In the genomic region with DNA sequence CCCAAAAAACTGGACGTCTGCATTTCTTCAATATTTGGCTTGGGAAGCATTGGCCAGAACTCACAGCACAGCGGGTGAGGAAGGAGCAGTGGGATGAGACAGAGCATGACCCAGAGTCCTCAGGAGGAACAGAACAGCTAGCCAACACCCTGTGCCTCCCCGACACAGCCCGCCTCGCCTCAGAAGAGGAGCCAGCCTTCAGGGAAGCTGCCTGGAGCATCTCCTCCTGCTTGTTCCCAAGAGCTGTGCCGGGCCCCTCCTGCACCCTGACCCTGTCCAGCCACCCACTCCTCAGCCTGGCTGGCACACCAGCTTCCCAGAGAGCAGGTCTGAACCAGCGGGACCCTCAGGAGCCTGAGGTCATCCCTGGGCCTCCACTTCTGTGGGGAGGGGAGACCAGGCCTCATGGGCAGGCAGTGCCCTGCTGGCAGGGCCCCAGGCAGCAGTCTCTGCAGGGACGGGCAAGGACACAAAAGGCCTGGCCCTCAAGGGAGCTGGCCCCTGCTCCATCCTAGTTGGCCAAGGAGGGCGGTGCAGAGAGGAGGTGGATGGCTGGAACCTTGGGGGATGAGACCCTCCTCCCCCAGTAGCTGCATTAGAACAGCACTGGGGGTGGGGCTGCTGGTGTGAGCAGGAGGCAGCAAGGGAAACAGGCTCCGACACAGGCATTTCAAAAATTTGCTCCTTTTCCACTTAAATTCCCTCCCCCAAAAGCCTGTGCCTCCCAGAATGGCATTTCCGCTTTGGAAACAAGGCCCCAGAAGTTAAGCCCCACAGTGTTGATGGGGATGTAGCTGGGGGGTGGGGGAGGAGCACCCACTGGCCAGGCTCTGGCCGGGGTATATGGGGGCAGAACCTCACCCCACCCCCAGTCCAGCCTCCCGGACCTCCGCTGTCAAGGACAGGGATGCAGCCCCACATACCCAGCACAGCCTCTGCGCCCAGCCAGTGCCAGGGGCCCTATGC, we compare ENCODE assay signal across 12 cellular contexts. TPM values are rescaled to one million over a fixed set of nuclear protein-coding genes. Genes with fewer than 3 reads are reported as not detected.
A peak's percentile ranks its signal among the peaks of the same experiment; 100 is the strongest.
DNase-seq lines count a peak whose midpoint lies in the region; ATAC-seq and TF ChIP-seq lines count a peak whose summit lies in the region.
"Had no signal": no experiment of that assay in that cellular context is flagged by ENCODE, and none has a peak within 500 bp of the region (broad histone marks: within the 10 kb centered on the region; RNA-seq: fewer than 3 reads in every experiment).

No MANE protein-coding gene starts in this region.

- no peak for ATAC-seq in HG03045 (IDR thresholded peaks at IDR 0.05; ENCODE audit: unreplicated experiment)
- no peak for ATAC-seq in HG03520 (IDR thresholded peaks at IDR 0.05; ENCODE audit: unreplicated experiment)
- ATAC-seq: naive thymus-derived CD8-positive, alpha-beta T cell had no signal

- no peaks in the 10 kb centered on the region for H3K27me3 ChIP-seq in HUES6 (ENCODE audit: control insufficient read depth, insufficient read depth, low read length)
- H3K27me3 ChIP-seq in dorsolateral prefrontal cortex: no peaks in the 10 kb centered on the region
- no peaks in the 10 kb centered on the region for H3K27me3 ChIP-seq in liver (ENCODE audit: control insufficient read depth in 4 of 4, insufficient read depth in 4 of 4, low read length in 3 of 4)
- H3K27me3 ChIP-seq in tibial nerve: no peaks in the 10 kb centered on the region

- no peaks in the 10 kb centered on the region for H3K9me3 ChIP-seq in HUES6 (ENCODE audit: control insufficient read depth, insufficient read depth, low read depth, low read length)
- H3K9me3 ChIP-seq in liver (ENCODE audit: control insufficient read depth in 4 of 4, low read length in 3 of 4): no peaks in the 10 kb centered on the region
- no peaks in the 10 kb centered on the region for H3K9me3 ChIP-seq in tibial nerve

- DNase-seq in dorsolateral prefrontal cortex: peak in 1 of 10 donors; percentile 45
- no peak for DNase-seq in tibial nerve (ENCODE audit: low spot score in 2 of 2)
- no peak for DNase-seq in activated gamma-delta T cell treated with Interleukin-2 at 50 U/mL for 16 hours
- no peak for DNase-seq in NCI-H524 (lab: John Stamatoyannopoulos, UW)
- DNase-seq: activated naive CD4-positive, alpha-beta T cell treated with anti-CD3 and anti-CD28 coated beads, Interleukin-2, amount 50 U/mL, for 16 hours; naive thymus-derived CD8-positive, alpha-beta T cell had no signal

- no peak for TF ChIP-seq RAD21 in liver (IDR thresholded peaks at IDR 0.05)

- intact Hi-C loops in dorsolateral prefrontal cortex (cut with DNase I): loop anchor here in 1 of 2 donors (2.0 to 5.0 kb wide), 3 partner anchors 14 to 129 kb away; no protein-coding TSS in a partner anchor

- WGBS in liver: 74% methylated on average over 15 of the region's 15 CpGs
- 22 to 23% methylated on average over 13 to 15 of the region's 15 CpGs for WGBS in tibial nerve, 2 donors

- H3K4me3 ChIP-seq in HUES6 (ENCODE audit: low read depth, low read length) (peak overlapping the region; percentile 50), dorsolateral prefrontal cortex (peak overlapping the region in 3 of 59 donors; percentile 4 to 87 (median 8)), liver (ENCODE audit: low read depth in 1 of 3, low read length in 3 of 3) (no peak overlapping the region), tibial nerve (no peak overlapping the region)

- H3K36me3 ChIP-seq in HUES6 (ENCODE audit: control insufficient read depth, insufficient read depth, low read length) (peaks cover 6% of the 10 kb centered on the region), liver (ENCODE audit: control insufficient read depth in 4 of 4, insufficient read depth in 3 of 4, low read depth in 1 of 4, low read length in 3 of 4) (no peaks in the 10 kb centered on the region), tibial nerve (no peaks in the 10 kb centered on the region)

- no peak for TF ChIP-seq POLR2A in tibial nerve (IDR thresholded peaks at IDR 0.05)

- no peak for TF ChIP-seq CTCF in dorsolateral prefrontal cortex (IDR thresholded peaks at IDR 0.05 in 54 of 56, conservative IDR thresholded peaks at IDR 0.05 in 2 of 56; ENCODE audit: low read depth in 1 of 56, partially characterized antibody in 56 of 56)
- no peak for TF ChIP-seq CTCF in liver (IDR thresholded peaks at IDR 0.05; ENCODE audit: low read depth, low read length, missing input control)
- no peak for TF ChIP-seq CTCF in tibial nerve (IDR thresholded peaks at IDR 0.05)

- peaks cover 80% of the 10 kb centered on the region for H3K4me1 ChIP-seq in HUES6 (ENCODE audit: control insufficient read depth, insufficient read depth, low read length)
- peaks cover 22 to 74% (median 41%) of the 10 kb centered on the region in 4 donors for H3K4me1 ChIP-seq in liver (ENCODE audit: control insufficient read depth in 4 of 4, insufficient read depth in 4 of 4, low read length in 3 of 4)
- H3K4me1 ChIP-seq in tibial nerve: peaks cover 0 to 97% (median 85%) of the 10 kb centered on the region in 4 donors

- H3K27ac ChIP-seq in HUES6 (ENCODE audit: low read depth, low read length) (peak overlapping the region; percentile 89), dorsolateral prefrontal cortex (peak overlapping the region; percentile 33 to 100 (median 97)), liver (ENCODE audit: low read depth in 1 of 2, low read length in 2 of 2) (peak overlapping the region; percentile 58 to 74), tibial nerve (peak overlapping the region; percentile 50 to 97 (median 92))

- H3K9ac ChIP-seq in HUES6 (ENCODE audit: low read length) (peak overlapping the region; percentile 87), liver (ENCODE audit: low read depth in 1 of 2, low read length in 2 of 2) (no peak overlapping the region)

- no peak for TF ChIP-seq EP300 in tibial nerve (IDR thresholded peaks at IDR 0.05)

TF ChIP-seq in liver, 16 proteins besides CTCF, POLR2A, EP300 and RAD21:
- no peak for TF ChIP-seq SP1 (IDR thresholded peaks at IDR 0.05)
- TF ChIP-seq NR2F2 (IDR thresholded peaks at IDR 0.05): peak; percentile 60
- no peak for TF ChIP-seq FOXA1 (IDR thresholded peaks at IDR 0.05)
- TF ChIP-seq, protein P1, sequence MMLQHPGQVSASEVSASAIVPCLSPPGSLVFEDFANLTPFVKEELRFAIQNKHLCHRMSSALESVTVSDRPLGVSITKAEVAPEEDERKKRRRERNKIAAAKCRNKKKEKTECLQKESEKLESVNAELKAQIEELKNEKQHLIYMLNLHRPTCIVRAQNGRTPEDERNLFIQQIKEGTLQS (IDR thresholded peaks at IDR 0.05): no peak
TF ChIP-seq in liver: peak in this region for 1.

RNA-seq across cellular contexts. Expression of a gene that starts 1.8 kb away (rescaled TPM):
- 100 to 1,000 TPM in 52 of 120 experiments, 10 to 100 TPM in 68; 67.8 to 163 (median 96.2) TPM for total RNA-seq in dorsolateral prefrontal cortex
- 10 to 100 TPM; 10.1 to 32.2 TPM for total RNA-seq in liver
- 10 to 100 TPM; 11.3 to 29.0 TPM for polyA plus RNA-seq in liver
- total RNA-seq in tibial nerve: 10 to 100 TPM; 41.0 to 57.3 (median 42.9) TPM
- polyA plus RNA-seq: naive thymus-derived CD8-positive, alpha-beta T cell had no signal

RNA-seq across cellular contexts. Expression of a gene that starts 34.4 kb away (rescaled TPM):
- total RNA-seq in dorsolateral prefrontal cortex (1 to 10 TPM in 1 of 120 experiments, under 1 TPM in 3, not detected in 116; 0.70 to 2.3 (median 0.87) TPM), liver (not detected), tibial nerve (10 to 100 TPM in 1 of 4 donors, 1 to 10 TPM in 2, under 1 TPM in 1; 0.59 to 24.3 (median 1.2) TPM)
- polyA plus RNA-seq in liver: not detected
- total RNA-seq: naive thymus-derived CD8-positive, alpha-beta T cell; RPMI7951; subcutaneous adipose tissue had no signal
- polyA plus RNA-seq: naive thymus-derived CD8-positive, alpha-beta T cell had no signal

RNA-seq across cellular contexts. Expression of a gene that starts 46.3 kb away (rescaled TPM):
- total RNA-seq in dorsolateral prefrontal cortex (under 1 TPM in 3 of 120 experiments, not detected in 117; 0.61 to 0.94 (median 0.63) TPM), liver (under 1 TPM in 1 of 2 donors, not detected in 1; 0.33 TPM), tibial nerve (10 to 100 TPM in 3 of 4 donors, 1 to 10 TPM in 1; 4.2 to 45.0 (median 15.5) TPM)
- polyA plus RNA-seq in liver: under 1 TPM in 1 of 2 donors, not detected in 1; 0.09 TPM
- total RNA-seq: naive thymus-derived CD8-positive, alpha-beta T cell; RPMI7951; subcutaneous adipose tissue had no signal
- polyA plus RNA-seq: naive thymus-derived CD8-positive, alpha-beta T cell had no signal
